ENCODE assay signal across 19 cellular contexts in genomic region chr10:3236644-3237043, GRCh38.
"Had no signal": no experiment of that assay in that cellular context is flagged by ENCODE, and none has a peak within 500 bp of the region (broad histone marks: within the 10 kb centered on the region; RNA-seq: fewer than 3 reads in every experiment).

No MANE protein-coding gene starts in this region.

- ATAC-seq: esophagus mucosa; heart right ventricle; left lung; lower lobe of right lung; natural killer cell treated with Interleukin-12 subunit alpha and Interleukin-12 subunit beta and Interleukin-15 and Interleukin-18, amount 100 ng/mL, for 72 hours; stimulated activated effector memory CD8-positive, alpha-beta T cell treated with anti-CD3 and anti-CD28 coated beads, Interleukin-12 subunit alpha, Interleukin-12 subunit beta, amount 100 ng/mL, for 72 hours; stimulated activated naive CD8-positive, alpha-beta T cell treated with anti-CD3 and anti-CD28 coated beads, Interleukin-15, Interleukin-2, amounts not matched to agents 100 U/mL and 50 U/mL, for 24 hours had no signal

- H3K27ac ChIP-seq: heart right ventricle, left lung, lower lobe of right lung, right atrium auricular region, suprapubic skin, thyroid gland, upper lobe of left lung, uterus had no signal

- H3K9me3 Mint-ChIP-seq: memory B cell; natural killer cell treated with Interleukin-12 subunit alpha and Interleukin-12 subunit beta and Interleukin-15 and Interleukin-18, amount 100 ng/mL, for 72 hours; stimulated activated effector memory CD8-positive, alpha-beta T cell treated with anti-CD3 and anti-CD28 coated beads, Interleukin-12 subunit alpha, Interleukin-12 subunit beta, amount 100 ng/mL, for 72 hours had no signal

- H3K4me3 ChIP-seq: heart right ventricle, left lung, lower lobe of right lung, right atrium auricular region, suprapubic skin, thyroid gland, upper lobe of left lung, uterus had no signal

- DNase-seq: cortex of kidney; effector memory CD4-positive, alpha-beta T cell; heart right ventricle; hypothalamus; left lung; lower lobe of right lung; midbrain; stimulated activated CD4-positive, alpha-beta T cell treated with anti-CD3 and anti-CD28 coated beads, Interleukin-4, amount 100 ng/mL, for 1 hour; stimulated activated CD8-positive, alpha-beta memory T cell treated with anti-CD3 and anti-CD28 coated beads, Interleukin-4, amount 100 ng/mL, for 48 hours; stimulated activated naive CD8-positive, alpha-beta T cell treated with anti-CD3 and anti-CD28 coated beads, Interleukin-15, Interleukin-2, amounts not matched to agents 100 U/mL and 50 U/mL, for 24 hours; thyroid gland; upper lobe of left lung; uterus had no signal

- H3K36me3 ChIP-seq: heart right ventricle, left lung, lower lobe of right lung, right atrium auricular region, suprapubic skin, thyroid gland, upper lobe of left lung, uterus had no signal

- H3K27ac Mint-ChIP-seq: memory B cell; stimulated activated effector memory CD8-positive, alpha-beta T cell treated with anti-CD3 and anti-CD28 coated beads, Interleukin-12 subunit alpha, Interleukin-12 subunit beta, amount 100 ng/mL, for 72 hours had no signal

- H3K36me3 Mint-ChIP-seq: memory B cell; natural killer cell treated with Interleukin-12 subunit alpha and Interleukin-12 subunit beta and Interleukin-15 and Interleukin-18, amount 100 ng/mL, for 72 hours; stimulated activated effector memory CD8-positive, alpha-beta T cell treated with anti-CD3 and anti-CD28 coated beads, Interleukin-12 subunit alpha, Interleukin-12 subunit beta, amount 100 ng/mL, for 72 hours had no signal

- H3K4me1 ChIP-seq: thyroid gland, uterus had no signal

- H3K9me3 ChIP-seq: heart right ventricle, left lung, lower lobe of right lung, right atrium auricular region, suprapubic skin, thyroid gland, upper lobe of left lung, uterus had no signal

- H3K4me3 Mint-ChIP-seq: memory B cell; natural killer cell treated with Interleukin-12 subunit alpha and Interleukin-12 subunit beta and Interleukin-15 and Interleukin-18, amount 100 ng/mL, for 72 hours; stimulated activated effector memory CD8-positive, alpha-beta T cell treated with anti-CD3 and anti-CD28 coated beads, Interleukin-12 subunit alpha, Interleukin-12 subunit beta, amount 100 ng/mL, for 72 hours had no signal

- H3K27me3 ChIP-seq: left lung, right atrium auricular region, suprapubic skin, thyroid gland, upper lobe of left lung, uterus had no signal
